In genomic region chrX:340641-341423, GRCh38 we compare ENCODE assay signal across 24 cellular contexts. TPM values are rescaled to one million over a fixed set of nuclear protein-coding genes. Genes with fewer than 3 reads are reported as not detected.
A peak's percentile ranks its signal among the peaks of the same experiment; 100 is the strongest.
DNase-seq lines count a peak whose midpoint lies in the region; ATAC-seq and TF ChIP-seq lines count a peak whose summit lies in the region.
"Had no signal": no experiment of that assay in that cellular context is flagged by ENCODE, and none has a peak within 500 bp of the region (broad histone marks: within the 10 kb centered on the region; RNA-seq: fewer than 3 reads in every experiment).

No MANE protein-coding gene starts in this region.

- H3K4me3 Mint-ChIP-seq in endodermal cell = no peak overlapping the region
- H3K4me3 Mint-ChIP-seq: activated naive CD4-positive, alpha-beta T cell treated with anti-CD3 and anti-CD28 coated beads, Interleukin-2, amount 10 ng/mL, durations not matched to agents 7 days and 5 days; activated T-cell treated with anti-CD3 and anti-CD28 coated beads, Interleukin-2, amount 50 U/mL, for 4 hours; CD4-positive, CD25-positive, alpha-beta regulatory T cell; GM23338; HFFc6; memory B cell had no signal

- H2AK5ac ChIP-seq in neuronal stem cell (ENCODE audit: low read depth, low read length) = no peak overlapping the region

- H3K9me3 ChIP-seq in right cardiac atrium (ENCODE audit: control insufficient read depth, low read length) (no peaks in the 10 kb centered on the region), neuronal stem cell (replicated peaks in 1 of 2; ENCODE audit: control insufficient read depth in 2 of 2, insufficient read depth in 1 of 2, low read depth in 1 of 2, low read length in 2 of 2) (peaks cover 15 to 25% of the 10 kb centered on the region in 2 donors), aorta (ENCODE audit: control insufficient read depth, low read length) (no peaks in the 10 kb centered on the region), endodermal cell (ENCODE audit: control insufficient read depth, low read length) (no peaks in the 10 kb centered on the region)
- H3K9me3 ChIP-seq: breast epithelium had no signal

- H2BK15ac ChIP-seq in neuronal stem cell (ENCODE audit: low read length) = no peak overlapping the region

- H3K79me1 ChIP-seq in neuronal stem cell (ENCODE audit: low read depth, low read length) = peaks cover 2% of the 10 kb centered on the region

- H3K36me3 ChIP-seq in neuronal stem cell (replicated peaks in 1 of 2; ENCODE audit: control insufficient read depth in 2 of 2, insufficient read depth in 2 of 2, low read length in 2 of 2) = peaks cover 29 to 56% of the 10 kb centered on the region in 2 donors
- no peaks in the 10 kb centered on the region for H3K36me3 ChIP-seq in aorta (ENCODE audit: control insufficient read depth in 1 of 2, insufficient read depth in 2 of 2, low read length in 1 of 2)
- H3K36me3 ChIP-seq in endodermal cell (ENCODE audit: control insufficient read depth, insufficient read depth, low read length) = peaks cover 21% of the 10 kb centered on the region
- H3K36me3 ChIP-seq: breast epithelium had no signal

- H4K8ac ChIP-seq in neuronal stem cell (ENCODE audit: low read depth, low read length) = no peak overlapping the region

- H3K4me1 ChIP-seq in right cardiac atrium (ENCODE audit: control insufficient read depth, insufficient read depth, low read length) (no peaks in the 10 kb centered on the region), neuronal stem cell (ENCODE audit: control insufficient read depth in 2 of 2, insufficient read depth in 1 of 2, low read depth in 1 of 2, low read length in 2 of 2) (no peaks in the 10 kb centered on the region), aorta (ENCODE audit: control insufficient read depth in 1 of 2, insufficient read depth in 2 of 2, low read length in 2 of 2) (no peaks in the 10 kb centered on the region), endodermal cell (ENCODE audit: control insufficient read depth, insufficient read depth, low read length) (no peaks in the 10 kb centered on the region)
- H3K4me1 ChIP-seq: breast epithelium had no signal

- H3K9me3 Mint-ChIP-seq in endodermal cell = peaks cover 19% of the 10 kb centered on the region
- H3K9me3 Mint-ChIP-seq: activated T-cell treated with anti-CD3 and anti-CD28 coated beads, Interleukin-2, amount 50 U/mL, for 4 hours had no signal

- no peaks in the 10 kb centered on the region for H3K4me1 Mint-ChIP-seq in endodermal cell
- H3K4me1 Mint-ChIP-seq: activated naive CD4-positive, alpha-beta T cell treated with anti-CD3 and anti-CD28 coated beads, Interleukin-2, amount 10 ng/mL, durations not matched to agents 7 days and 5 days; CD4-positive, CD25-positive, alpha-beta regulatory T cell; memory B cell had no signal

- H3K27ac Mint-ChIP-seq in endodermal cell = no peak overlapping the region
- H3K27ac Mint-ChIP-seq: activated naive CD4-positive, alpha-beta T cell treated with anti-CD3 and anti-CD28 coated beads, Interleukin-2, amount 10 ng/mL, durations not matched to agents 7 days and 5 days; CD4-positive, CD25-positive, alpha-beta regulatory T cell; GM23338; HFFc6 had no signal

- H2BK12ac ChIP-seq in neuronal stem cell (ENCODE audit: low read length) = no peak overlapping the region

- no peak for TF ChIP-seq CTCF in endodermal cell (conservative IDR thresholded peaks at IDR 0.05)

- H3K18ac ChIP-seq in neuronal stem cell (ENCODE audit: low read length) = peak overlapping the region; percentile 48

- H2AFZ ChIP-seq in neuronal stem cell (ENCODE audit: low read length) = no peak overlapping the region
- H2AFZ ChIP-seq: GM23338 had no signal

- H3K9ac ChIP-seq in neuronal stem cell (ENCODE audit: low read depth, low read length, poor library complexity) (peak overlapping the region; percentile 30), endodermal cell (ENCODE audit: extremely low read depth, low read length, poor library complexity, severe bottlenecking) (no peak overlapping the region)

- WGBS in right cardiac atrium = 92% methylated on average over 51 of the region's 52 CpGs
- WGBS in neuronal stem cell (ENCODE audit: extremely low coverage in 2 of 2, insufficient read length in 2 of 2, insufficient replicate concordance in 1 of 2), 2 donors = no CpG with 5 or more reads among the region's 52 CpGs
- WGBS in aorta, 2 donors = 91 to 95% methylated on average over 41 to 52 of the region's 52 CpGs
- WGBS in endodermal cell (ENCODE audit: insufficient coverage in 1 of 2, insufficient read length in 1 of 2), 2 experiments = 94 to 95% methylated on average over 31 to 52 of the region's 52 CpGs

- H3K4ac ChIP-seq in neuronal stem cell (ENCODE audit: low read length) = no peak overlapping the region

- peak; percentile 21 to 22 for ATAC-seq in right cardiac atrium
- no peak for ATAC-seq in aorta (ENCODE audit: low FRiP score)
- ATAC-seq: activated T-cell treated with anti-CD3 and anti-CD28 coated beads, Interleukin-2, amount 50 U/mL, for 4 hours; GM12878; GM23338 had no signal

- DNase-seq in activated gamma-delta T cell (lab: John Stamatoyannopoulos, UW) (peak; percentile 15), activated gamma-delta T cell treated with Interleukin-2 at 50 U/mL for 16 hours (no peak), right cardiac atrium (peak; percentile 8 to 62 (median 50)), neuronal stem cell (ENCODE audit: low spot score) (no peak), aorta (peak; percentile 43 to 63), NCI-H1436 (lab: John Stamatoyannopoulos, UW) (no peak), endodermal cell (no peak)
- no peak for DNase-seq in activated effector memory CD4-positive, alpha-beta T cell treated with anti-CD3 and anti-CD28 coated beads, Interleukin-2, amount 50 U/mL, for 16 hours
- DNase-seq: activated CD4-positive, alpha-beta T cell treated with anti-CD3 and anti-CD28 coated beads for 48 hours; activated naive CD4-positive, alpha-beta T cell treated with anti-CD3 and anti-CD28 coated beads, Interleukin-2, amount 10 ng/mL, durations not matched to agents 7 days and 5 days; activated T-cell treated with anti-CD3 and anti-CD28 coated beads, Interleukin-2, amount 50 U/mL, for 4 hours; CD4-positive, CD25-positive, alpha-beta regulatory T cell; effector memory CD4-positive, alpha-beta T cell; erythroblast; foreskin fibroblast; HFFc6; IMR-90; NCI-H1694; stimulated activated CD4-positive, alpha-beta T cell treated with anti-CD3 and anti-CD28 coated beads, Interleukin-2, amount 100 ng/mL, for 48 hours had no signal

- H3K27ac ChIP-seq in right cardiac atrium (ENCODE audit: low read length) (no peak overlapping the region), neuronal stem cell (replicated peaks; ENCODE audit: low read length) (no peak overlapping the region), aorta (ENCODE audit: low read depth in 1 of 2, low read length in 2 of 2) (no peak overlapping the region), endodermal cell (ENCODE audit: low read depth, low read length) (no peak overlapping the region)
- H3K27ac ChIP-seq: breast epithelium, coronary artery had no signal

- intact Hi-C loops in right cardiac atrium (cut with DNase I) (no loop called here), aorta (cut with DNase I) (no loop called here)

- H3K14ac ChIP-seq in neuronal stem cell (ENCODE audit: low read length) = no peak overlapping the region

- no peak overlapping the region for H3K4me3 ChIP-seq in right cardiac atrium (ENCODE audit: low read length)
- H3K4me3 ChIP-seq in neuronal stem cell (ENCODE audit: low read length in 2 of 2) = no peak overlapping the region
- H3K4me3 ChIP-seq in aorta (ENCODE audit: low read length in 2 of 2) = no peak overlapping the region
- H3K4me3 ChIP-seq in endodermal cell (ENCODE audit: low read length) = no peak overlapping the region
- H3K4me3 ChIP-seq: breast epithelium, coronary artery, GM12878, GM23338 had no signal

- H2BK120ac ChIP-seq in neuronal stem cell (ENCODE audit: low read depth, low read length) = no peak overlapping the region

- H3K4me2 ChIP-seq in neuronal stem cell (ENCODE audit: insufficient read depth, low read length, poor library complexity, severe bottlenecking) = no peak overlapping the region
- H3K4me2 ChIP-seq: GM23338 had no signal

- H2BK5ac ChIP-seq in neuronal stem cell (ENCODE audit: low read length) = no peak overlapping the region

- H3K36me3 Mint-ChIP-seq in endodermal cell (ENCODE audit: low read depth) = peaks cover 54% of the 10 kb centered on the region

- no peak overlapping the region for H4K91ac ChIP-seq in neuronal stem cell (ENCODE audit: low read depth, low read length, poor library complexity)

- H3K27me3 Mint-ChIP-seq in endodermal cell (ENCODE audit: insufficient read depth) = no peaks in the 10 kb centered on the region
- H3K27me3 Mint-ChIP-seq: activated naive CD4-positive, alpha-beta T cell treated with anti-CD3 and anti-CD28 coated beads, Interleukin-2, amount 10 ng/mL, durations not matched to agents 7 days and 5 days; CD4-positive, CD25-positive, alpha-beta regulatory T cell; memory B cell had no signal

- H3K23ac ChIP-seq in neuronal stem cell (ENCODE audit: low read depth, low read length, poor library complexity) = peak overlapping the region; percentile 73

- H3K27me3 ChIP-seq in right cardiac atrium (ENCODE audit: control insufficient read depth, insufficient read depth) = no peaks in the 10 kb centered on the region
- H3K27me3 ChIP-seq in neuronal stem cell (ENCODE audit: control insufficient read depth in 3 of 3, insufficient read depth in 3 of 3, low read depth in 1 of 3, low read length in 3 of 3) = no peaks in the 10 kb centered on the region
- no peaks in the 10 kb centered on the region for H3K27me3 ChIP-seq in aorta (ENCODE audit: control insufficient read depth in 1 of 2, insufficient read depth in 2 of 2, low read length in 1 of 2)
- no peaks in the 10 kb centered on the region for H3K27me3 ChIP-seq in endodermal cell (ENCODE audit: control insufficient read depth, insufficient read depth, low read length, poor library complexity, severe bottlenecking)
- H3K27me3 ChIP-seq: breast epithelium had no signal

RNA-seq across cellular contexts. Expression of gene GTPBP6, which starts 22.2 kb away (rescaled TPM):
- total RNA-seq in right cardiac atrium (10 to 100 TPM; 48.4 to 57.6 (median 54.8) TPM), aorta (10 to 100 TPM; 34.7 to 44.7 TPM), endodermal cell (10 to 100 TPM; 58.8 to 61.0 TPM)
- polyA plus RNA-seq in right cardiac atrium (59.0 TPM), aorta (10 to 100 TPM; 38.8 to 62.6 TPM)
- polyA plus RNA-seq in neuronal stem cell (2013, experiment 1 of 2) = 42.2 TPM
- 42.0 TPM for polyA plus RNA-seq in neuronal stem cell (2013, experiment 2 of 2)
- polyA plus RNA-seq in endodermal cell (2013, experiment 1 of 2) = 48.2 TPM
- polyA plus RNA-seq in endodermal cell (2013, experiment 2 of 2) = 45.2 TPM

RNA-seq across cellular contexts. Expression of gene PPP2R3B, which starts 45.9 kb away (rescaled TPM):
- total RNA-seq in right cardiac atrium (100 to 1,000 TPM; 101 to 163 (median 147) TPM), aorta (10 to 100 TPM in 1 of 2 donors, 1 to 10 TPM in 1; 7.8 to 19.1 TPM), endodermal cell (10 to 100 TPM; 72.5 to 98.7 TPM)
- polyA plus RNA-seq in right cardiac atrium (114 TPM), aorta (10 to 100 TPM in 1 of 2 donors, 1 to 10 TPM in 1; 3.1 to 41.8 TPM)
- polyA plus RNA-seq in neuronal stem cell (2013, experiment 1 of 2) = 57.0 TPM
- 53.8 TPM for polyA plus RNA-seq in neuronal stem cell (2013, experiment 2 of 2)
- 66.6 TPM for polyA plus RNA-seq in endodermal cell (2013, experiment 1 of 2)
- 66.5 TPM for polyA plus RNA-seq in endodermal cell (2013, experiment 2 of 2)

RNA-seq across cellular contexts. Expression of gene PLCXD1, which starts 59.7 kb away (rescaled TPM):
- 1 to 10 TPM; 2.1 to 9.0 (median 4.7) TPM for total RNA-seq in right cardiac atrium
- polyA plus RNA-seq in right cardiac atrium = 3.6 TPM
- polyA plus RNA-seq in neuronal stem cell (2013, experiment 1 of 2) = 32.6 TPM
- 33.7 TPM for polyA plus RNA-seq in neuronal stem cell (2013, experiment 2 of 2)
- 1 to 10 TPM; 3.7 to 9.7 TPM for total RNA-seq in aorta
- 10 to 100 TPM in 1 of 2 donors, 1 to 10 TPM in 1; 1.3 to 16.3 TPM for polyA plus RNA-seq in aorta
- total RNA-seq in endodermal cell = 10 to 100 TPM; 70.3 to 96.9 TPM
- 63.9 TPM for polyA plus RNA-seq in endodermal cell (2013, experiment 1 of 2)
- polyA plus RNA-seq in endodermal cell (2013, experiment 2 of 2) = 64.7 TPM

Comparison
In these comparisons a context has a peak if more than half of its experiments do, and no peak if none do; other contexts are left out.
1. DNase-seq: peak in activated gamma-delta T cell (single experiment), right cardiac atrium (3 of 3) and aorta (2 of 2); none in activated gamma-delta T cell treated with Interleukin-2 at 50 U/mL for 16 hours (single experiment), neuronal stem cell (single experiment), NCI-H1436 (single experiment), activated effector memory CD4-positive, alpha-beta T cell treated with anti-CD3 and anti-CD28 coated beads, Interleukin-2, amount 50 U/mL, for 16 hours (single experiment) and endodermal cell (single experiment).
2. RNA of gene PLCXD1, which starts 59.7 kb away (total RNA-seq): 70.3 to 96.9 TPM in endodermal cell; 3.7 to 9.7 TPM in aorta and 2.1 to 9.0 TPM in right cardiac atrium; every median in the first group is over 4 times any median in the second.